ENCODE assay signal across 23 cellular contexts in the genomic region with DNA sequence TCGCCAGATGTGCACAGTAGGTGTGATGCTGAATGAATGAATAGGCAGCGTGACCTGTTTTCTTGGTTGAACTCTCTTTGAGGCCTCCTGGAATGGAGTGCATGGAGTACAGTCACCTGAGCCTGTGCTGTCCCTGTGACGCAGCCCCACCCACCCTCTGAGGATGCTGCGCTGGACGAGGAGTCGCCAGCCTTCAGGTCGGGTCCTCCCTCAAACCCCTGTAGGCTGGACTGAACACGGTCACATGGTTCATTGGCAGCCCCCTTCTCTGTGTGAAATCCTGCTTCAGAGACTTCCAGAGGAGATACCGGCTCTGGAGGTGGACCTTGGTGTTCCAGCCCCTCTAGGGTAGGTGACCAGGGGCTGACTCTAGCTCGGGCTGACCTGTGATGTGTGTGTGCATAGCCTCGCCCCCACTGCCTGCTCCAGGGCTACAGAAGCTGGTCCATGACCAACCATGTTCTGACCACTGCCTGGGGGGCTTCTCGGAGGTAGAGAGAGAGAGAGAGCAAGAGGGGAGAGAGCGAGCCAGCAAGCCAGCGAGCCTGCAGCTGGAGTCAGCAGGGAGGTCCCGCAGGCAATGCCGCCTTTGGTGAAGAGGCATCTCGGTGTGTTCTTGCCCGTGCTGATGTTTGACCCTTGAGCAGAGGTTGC.
DNase-seq lines count a peak whose midpoint lies in the region; ATAC-seq, FAIRE-seq and TF ChIP-seq lines count a peak whose summit lies in the region.
"Had no signal": no experiment of that assay in that cellular context is flagged by ENCODE, and none has a peak within 500 bp of the region (broad histone marks: within the 10 kb centered on the region; RNA-seq: fewer than 3 reads in every experiment).

No MANE protein-coding gene starts in this region.

- FAIRE-seq in endothelial cell of umbilical vein (lab: Jason Lieb, UNC): no peak

- BruUV-seq in endothelial cell of umbilical vein (replicated peaks; lab: Mats Ljungman, UMichigan): no TSS peak

- peaks cover 5% of the 10 kb centered on the region for H3K9me3 Mint-ChIP-seq in CD4-positive, alpha-beta T cell

- H3K9me1 ChIP-seq in endothelial cell of umbilical vein (replicated peaks; ENCODE audit: control insufficient read depth, extremely low read depth, insufficient read depth, low read length): no peaks in the 10 kb centered on the region

- no peak overlapping the region for H3K27ac ChIP-seq in RWPE2 (ENCODE audit: poor library complexity, severe bottlenecking)
- H3K27ac ChIP-seq in endothelial cell of umbilical vein (ENCODE audit: insufficient read depth, low read depth, low read length): peak overlapping the region; percentile 77
- H3K27ac ChIP-seq in neuronal stem cell (replicated peaks; ENCODE audit: low read length): no peak overlapping the region
- H3K27ac ChIP-seq in spleen: no peak overlapping the region
- no peak overlapping the region for H3K27ac ChIP-seq in CD4-positive, alpha-beta T cell (ENCODE audit: low read depth, low read length)
- H3K27ac ChIP-seq in esophagus muscularis mucosa (replicated peaks in 1 of 4): no peak overlapping the region
- H3K27ac ChIP-seq: SJSA1 had no signal

- peak overlapping the region; percentile 27 for H2AK5ac ChIP-seq in neuronal stem cell (ENCODE audit: low read depth, low read length)

- H3K27me3 Mint-ChIP-seq in CD4-positive, alpha-beta T cell: peaks cover 6% of the 10 kb centered on the region

- H3K4me3 ChIP-seq in RWPE2 (ENCODE audit: severe bottlenecking): no peak overlapping the region
- no peak overlapping the region for H3K4me3 ChIP-seq in endothelial cell of umbilical vein (replicated peaks in 1 of 3; ENCODE audit: insufficient read depth in 1 of 3, low read depth in 1 of 3, low read length in 3 of 3)
- no peak overlapping the region for H3K4me3 ChIP-seq in neuronal stem cell (ENCODE audit: low read length in 2 of 2)
- H3K4me3 ChIP-seq in spleen: no peak overlapping the region
- no peak overlapping the region for H3K4me3 ChIP-seq in lower leg skin (ENCODE audit: low read depth, poor library complexity, severe bottlenecking)
- no peak overlapping the region for H3K4me3 ChIP-seq in esophagus muscularis mucosa
- H3K4me3 ChIP-seq: GM23338, SJSA1 had no signal

- H3K27me3 ChIP-seq in RWPE2 (ENCODE audit: insufficient read depth, poor library complexity, severe bottlenecking) (no peaks in the 10 kb centered on the region), endothelial cell of umbilical vein (ENCODE audit: control insufficient read depth in 2 of 2, insufficient read depth in 2 of 2, low read length in 2 of 2) (no peaks in the 10 kb centered on the region), neuronal stem cell (ENCODE audit: control insufficient read depth in 3 of 3, insufficient read depth in 3 of 3, low read depth in 1 of 3, low read length in 3 of 3) (peaks cover 0 to 9% (median 0%) of the 10 kb centered on the region in 3 experiments), spleen (replicated peaks in 1 of 7) (peaks cover 0 to 3% (median 0%) of the 10 kb centered on the region in 7 donors), esophagus muscularis mucosa (peaks cover 0 to 6% (median 0%) of the 10 kb centered on the region in 4 donors)
- no peaks in the 10 kb centered on the region for H3K27me3 ChIP-seq in CD4-positive, alpha-beta T cell (ENCODE audit: control insufficient read depth, insufficient read depth, low read length)
- H3K27me3 ChIP-seq: SJSA1 had no signal

- H3K23ac ChIP-seq in neuronal stem cell (ENCODE audit: low read depth, low read length, poor library complexity): no peak overlapping the region

- no peak overlapping the region for H4K91ac ChIP-seq in neuronal stem cell (ENCODE audit: low read depth, low read length, poor library complexity)

- H3K79me1 ChIP-seq in neuronal stem cell (ENCODE audit: low read depth, low read length): no peaks in the 10 kb centered on the region

- H3K9ac ChIP-seq in endothelial cell of umbilical vein (replicated peaks; ENCODE audit: extremely low read depth, insufficient read depth, low read length) (no peak overlapping the region), neuronal stem cell (ENCODE audit: low read depth, low read length, poor library complexity) (no peak overlapping the region)

- no peak overlapping the region for H2BK12ac ChIP-seq in neuronal stem cell (ENCODE audit: low read length)

- no peak for ATAC-seq in RWPE2 (ENCODE audit: low read depth)
- no peak for ATAC-seq in CD4-positive, alpha-beta T cell (ENCODE audit: poor library complexity)
- ATAC-seq: GM23338, Panc1 had no signal

- H3K9me3 ChIP-seq in RWPE2 (ENCODE audit: severe bottlenecking): peaks cover 4% of the 10 kb centered on the region
- H3K9me3 ChIP-seq in endothelial cell of umbilical vein (replicated peaks; ENCODE audit: control insufficient read depth, insufficient read depth, low read length): no peaks in the 10 kb centered on the region
- H3K9me3 ChIP-seq in neuronal stem cell (replicated peaks in 1 of 2; ENCODE audit: control insufficient read depth in 2 of 2, insufficient read depth in 1 of 2, low read depth in 1 of 2, low read length in 2 of 2): peaks cover 7 to 11% of the 10 kb centered on the region in 2 donors
- H3K9me3 ChIP-seq in spleen: peaks cover 0 to 17% (median 8%) of the 10 kb centered on the region in 8 donors
- H3K9me3 ChIP-seq in CD4-positive, alpha-beta T cell (ENCODE audit: control insufficient read depth, low read length): peaks cover 4% of the 10 kb centered on the region
- peaks cover 0 to 5% (median 0%) of the 10 kb centered on the region in 4 donors for H3K9me3 ChIP-seq in esophagus muscularis mucosa
- H3K9me3 ChIP-seq: SJSA1 had no signal

- H3K4me1 Mint-ChIP-seq in CD4-positive, alpha-beta T cell (ENCODE audit: low read depth): no peaks in the 10 kb centered on the region
- H3K4me1 Mint-ChIP-seq: CD4-positive, alpha-beta memory T cell; GM23338 had no signal

- H4K8ac ChIP-seq in neuronal stem cell (ENCODE audit: low read depth, low read length): no peak overlapping the region

- no peak overlapping the region for H3K14ac ChIP-seq in neuronal stem cell (ENCODE audit: low read length)

- no CpG with 5 or more reads among the region's 18 CpGs for WGBS in neuronal stem cell (ENCODE audit: extremely low coverage in 2 of 2, insufficient read length in 2 of 2, insufficient replicate concordance in 1 of 2), 2 donors
- WGBS in spleen, 5 donors: 83 to 94% (median 94%) methylated on average over 18 of the region's 18 CpGs
- WGBS in lower leg skin, 2 donors: 84 to 91% methylated on average over 16 to 17 of the region's 18 CpGs
- WGBS in esophagus muscularis mucosa: 85% methylated on average over 16 of the region's 18 CpGs

- dilution Hi-C loops in endothelial cell of umbilical vein (cut with MboI; ENCODE audit: extremely low pct_ligation_motif_present, low sequenced_read_pairs): no loop called here

- no peaks in the 10 kb centered on the region for H3K79me2 ChIP-seq in endothelial cell of umbilical vein (ENCODE audit: control insufficient read depth, insufficient read depth, low read length)

- H3K36me3 ChIP-seq in RWPE2 (ENCODE audit: low read depth): peaks cover 3% of the 10 kb centered on the region
- H3K36me3 ChIP-seq in endothelial cell of umbilical vein (ENCODE audit: control insufficient read depth in 2 of 2, extremely low read depth in 1 of 2, insufficient read depth in 2 of 2, low read length in 2 of 2): peaks cover 0 to 19% of the 10 kb centered on the region in 2 experiments
- peaks cover 0 to 3% of the 10 kb centered on the region in 2 donors for H3K36me3 ChIP-seq in neuronal stem cell (replicated peaks in 1 of 2; ENCODE audit: control insufficient read depth in 2 of 2, insufficient read depth in 2 of 2, low read length in 2 of 2)
- peaks cover 0 to 6% (median 0%) of the 10 kb centered on the region in 6 donors for H3K36me3 ChIP-seq in spleen
- no peaks in the 10 kb centered on the region for H3K36me3 ChIP-seq in esophagus muscularis mucosa

- no peak for TF ChIP-seq CTCF in RWPE2 (IDR thresholded peaks at IDR 0.05; ENCODE audit: poor library complexity, severe bottlenecking)
- TF ChIP-seq CTCF in endothelial cell of umbilical vein (IDR thresholded peaks at IDR 0.05; ENCODE audit: extremely low read depth in 1 of 2, insufficient read depth in 1 of 2, low read depth in 1 of 2, low read length in 2 of 2): no peak
- TF ChIP-seq CTCF in spleen (IDR thresholded peaks at IDR 0.05 in 8 of 11, conservative IDR thresholded peaks at IDR 0.05 in 3 of 11): no peak
- no peak for TF ChIP-seq CTCF in CD4-positive, alpha-beta T cell (IDR thresholded peaks at IDR 0.05)
- no peak for TF ChIP-seq CTCF in lower leg skin (IDR thresholded peaks at IDR 0.05)
- no peak for TF ChIP-seq CTCF in esophagus muscularis mucosa (IDR thresholded peaks at IDR 0.05)

- no peak overlapping the region for H2BK5ac ChIP-seq in neuronal stem cell (ENCODE audit: low read length)

- H3K4me3 Mint-ChIP-seq in CD4-positive, alpha-beta T cell: no peak overlapping the region
- H3K4me3 Mint-ChIP-seq: CD4-positive, alpha-beta memory T cell; GM23338 had no signal

- no peak overlapping the region for H2AFZ ChIP-seq in endothelial cell of umbilical vein (ENCODE audit: low read depth, low read length)
- H2AFZ ChIP-seq in neuronal stem cell (ENCODE audit: low read length): peak overlapping the region; percentile 73
- H2AFZ ChIP-seq: GM23338 had no signal

- no peak overlapping the region for H3K4ac ChIP-seq in neuronal stem cell (ENCODE audit: low read length)

- H4K20me1 ChIP-seq in endothelial cell of umbilical vein (replicated peaks; ENCODE audit: control insufficient read depth, extremely low read depth, insufficient read depth, low read length): no peaks in the 10 kb centered on the region

- H3K4me2 ChIP-seq in endothelial cell of umbilical vein (ENCODE audit: insufficient read depth, low read length) (no peak overlapping the region), neuronal stem cell (ENCODE audit: insufficient read depth, low read length, poor library complexity, severe bottlenecking) (no peak overlapping the region)
- H3K4me2 ChIP-seq: GM23338 had no signal

- DNase-seq in RWPE2 (ENCODE audit: low spot score) (peak; percentile 46), endothelial cell of umbilical vein (ENCODE audit: low read depth, low spot score) (no peak), neuronal stem cell (ENCODE audit: low spot score) (no peak), spleen (peak; percentile 56), NK-92 (lab: John Stamatoyannopoulos, UW; ENCODE audit: unreplicated experiment) (no peak), lower leg skin (ENCODE audit: low spot score in 2 of 2) (no peak), esophagus muscularis mucosa (ENCODE audit: extremely low spot score) (no peak)
- DNase-seq in CD4-positive, alpha-beta T cell: no peak
- DNase-seq: Caco-2; CD4-positive, alpha-beta memory T cell; DMS 273 treated with DMSO at 0.1 percent for 48 hours; DMS79 treated with DMSO at 0.1 percent for 48 hours; HCEC 1CT; Karpas-422; NCI-H1694; NCI-H2081; NCI-H2171; NCI-H345; NCI-H524; NCI-H774 had no signal

- H3K4me1 ChIP-seq in RWPE2 (ENCODE audit: insufficient read depth, poor library complexity, severe bottlenecking) (peaks cover 5% of the 10 kb centered on the region), endothelial cell of umbilical vein (ENCODE audit: control insufficient read depth, extremely low read depth, insufficient read depth, low read length) (peaks cover 42% of the 10 kb centered on the region), neuronal stem cell (ENCODE audit: control insufficient read depth in 2 of 2, insufficient read depth in 1 of 2, low read depth in 1 of 2, low read length in 2 of 2) (peaks cover 0 to 8% of the 10 kb centered on the region in 2 donors), spleen (peaks cover 0 to 10% (median 0%) of the 10 kb centered on the region in 6 donors), esophagus muscularis mucosa (no peaks in the 10 kb centered on the region)
- H3K4me1 ChIP-seq: Caco-2 had no signal

- no peak overlapping the region for H3K27ac Mint-ChIP-seq in CD4-positive, alpha-beta T cell
- H3K27ac Mint-ChIP-seq: CD4-positive, alpha-beta memory T cell; GM23338 had no signal

- peak overlapping the region; percentile 17 for H2BK15ac ChIP-seq in neuronal stem cell (ENCODE audit: low read length)

- intact Hi-C loops in endothelial cell of umbilical vein (cut with micrococcal nuclease): loop anchor here (1.0 to 10.0 kb wide), 5 partner anchors 12 to 677 kb away; no protein-coding TSS in a partner anchor
- intact Hi-C loops in spleen (cut with DNase I; ENCODE audit: low total_unique reads): no loop called here
- intact Hi-C loops in CD4-positive, alpha-beta T cell (cut with DNase I, micrococcal nuclease): no loop called here
- intact Hi-C loops in lower leg skin (cut with DNase I; ENCODE audit: low total_unique reads): no loop called here
- intact Hi-C loops in esophagus muscularis mucosa (cut with DNase I): no loop called here

- no peaks in the 10 kb centered on the region for H3K36me3 Mint-ChIP-seq in CD4-positive, alpha-beta T cell (ENCODE audit: low read depth)
- H3K36me3 Mint-ChIP-seq: CD4-positive, alpha-beta memory T cell had no signal

- POLR2A ChIA-PET in endothelial cell of umbilical vein (lab: Charles Lee): no interaction called here
- POLR2A ChIA-PET in CD4-positive, alpha-beta T cell (lab: Charles Lee): no interaction called here

- TF ChIP-seq EP300 in esophagus muscularis mucosa (IDR thresholded peaks at IDR 0.05): no peak

- no peak for TF ChIP-seq POLR2A in endothelial cell of umbilical vein (IDR thresholded peaks at IDR 0.05; ENCODE audit: low read depth, low read length)
- TF ChIP-seq POLR2A in spleen (IDR thresholded peaks at IDR 0.05): no peak
- no peak for TF ChIP-seq POLR2A in lower leg skin (IDR thresholded peaks at IDR 0.05)
- no peak for TF ChIP-seq POLR2A in esophagus muscularis mucosa (IDR thresholded peaks at IDR 0.05; ENCODE audit: low read depth)

- H2BK120ac ChIP-seq in neuronal stem cell (ENCODE audit: low read depth, low read length): no peak overlapping the region

- CTCF ChIA-PET in endothelial cell of umbilical vein (lab: Charles Lee): interaction anchor here (1.0 to 2.4 kb wide), 3 partner anchors 8 to 17 kb away, joined by 3 to 15 read pairs (median 3); no protein-coding TSS in a partner anchor
- CTCF ChIA-PET in CD4-positive, alpha-beta T cell (lab: Charles Lee): interaction anchor here (0.5 kb wide), 1 partner anchor 1187 kb away, joined by 4 read pairs; no protein-coding TSS in a partner anchor

- H3K18ac ChIP-seq in neuronal stem cell (ENCODE audit: low read length): peak overlapping the region; percentile 23

Comparison
In these comparisons a context has a peak if more than half of its experiments do, and no peak if none do; other contexts are left out.
1. DNase-seq: peak in RWPE2 (single experiment) and spleen (single experiment); none in endothelial cell of umbilical vein (single experiment), neuronal stem cell (single experiment), CD4-positive, alpha-beta T cell (0 of 10), NK-92 (single experiment), lower leg skin (0 of 2) and esophagus muscularis mucosa (single experiment).